In the genomic region with DNA sequence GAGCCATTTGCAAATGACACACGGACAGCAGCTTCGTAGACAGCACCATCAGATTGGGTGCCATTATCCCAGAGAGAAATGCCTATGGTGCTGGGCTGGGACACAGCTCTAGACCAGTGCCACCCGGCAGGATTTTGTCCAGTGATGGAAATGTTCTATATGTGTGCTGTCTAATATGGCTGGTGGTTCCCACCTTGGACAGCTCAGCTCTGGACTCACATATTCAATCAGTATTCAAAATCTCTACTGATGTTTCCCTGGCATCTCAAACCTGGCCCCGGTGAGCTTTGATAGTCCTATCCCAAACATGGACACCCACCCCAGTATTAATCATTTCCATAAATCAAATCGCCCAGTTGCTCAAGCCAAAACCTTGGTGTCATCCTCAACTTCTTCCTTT, we compare ENCODE assay signal across 31 cellular contexts. TPM values are rescaled to one million over a fixed set of nuclear protein-coding genes. Genes with fewer than 3 reads are reported as not detected.
"Had no signal": no experiment of that assay in that cellular context is flagged by ENCODE, and none has a peak within 500 bp of the region (broad histone marks: within the 10 kb centered on the region; RNA-seq: fewer than 3 reads in every experiment).

No MANE protein-coding gene starts in this region.

- H3K27me3 Mint-ChIP-seq: activated naive CD8-positive, alpha-beta T cell treated with anti-CD3 and anti-CD28 coated beads, Interleukin-2, amount 10 ng/mL, durations not matched to agents 7 days and 5 days had no signal

- H3K4me1 ChIP-seq: body of pancreas, breast epithelium had no signal

- DNase-seq: activated CD4-positive, alpha-beta T cell treated with anti-CD3 and anti-CD28 coated beads, Interleukin-2, amount 10 ng/mL, durations not matched to agents 24 days and 14 days; activated CD4-positive, alpha-beta T cell treated with anti-CD3 and anti-CD28 coated beads, Interleukin-2, amount 50 U/mL, for 4 hours; activated CD8-positive, alpha-beta T cell treated with anti-CD3 and anti-CD28 coated beads for 36 hours; activated effector memory CD4-positive, alpha-beta T cell treated with anti-CD3 and anti-CD28 coated beads, Interleukin-2, amount 50 U/mL, for 16 hours; activated naive CD4-positive, alpha-beta T cell; activated naive CD8-positive, alpha-beta T cell treated with anti-CD3 and anti-CD28 coated beads, Interleukin-2, amount 10 ng/mL, durations not matched to agents 7 days and 5 days; activated T-cell treated with anti-CD3 and anti-CD28 coated beads, Interleukin-2, amount 50 U/mL, for 1 hour; activated T-cell treated with anti-CD3 and anti-CD28 coated beads, Interleukin-2, amount 50 U/mL, for 72 hours; amygdala; body of pancreas; central memory CD4-positive, alpha-beta T cell; NCI-H1092 treated with DMSO at 0.1 percent for 48 hours; NCI-H1417 treated with DMSO at 0.1 percent for 48 hours; NCI-H187 treated with DMSO at 0.1 percent for 48 hours; NCI-H2081; NCI-H2171 treated with DMSO at 0.1 percent for 48 hours; NCI-H226; NCI-H446 treated with DMSO at 0.1 percent for 48 hours; NCI-H524; SHP77; SJCRH30; SW 1271; T1000 had no signal

- H3K27ac Mint-ChIP-seq: activated CD4-positive, alpha-beta T cell treated with anti-CD3 and anti-CD28 coated beads, Interleukin-2, amount 10 ng/mL, durations not matched to agents 24 days and 14 days; activated CD8-positive, alpha-beta T cell treated with anti-CD3 and anti-CD28 coated beads for 36 hours; activated naive CD4-positive, alpha-beta T cell treated with anti-CD3 and anti-CD28 coated beads, Interleukin-2, amount 50 U/mL, for 24 hours; activated naive CD8-positive, alpha-beta T cell treated with anti-CD3 and anti-CD28 coated beads, Interleukin-2, amount 10 ng/mL, durations not matched to agents 7 days and 5 days; activated T-cell treated with anti-CD3 and anti-CD28 coated beads, Interleukin-2, amount 50 U/mL, for 72 hours; activated T-helper 17 cell treated with anti-CD3 and anti-CD28 coated beads, Interleukin-2, amount 50 U/mL, for 72 hours had no signal

- H3K27ac ChIP-seq: body of pancreas, breast epithelium, KMS-11, SJCRH30 had no signal

- H3K4me3 Mint-ChIP-seq: activated CD4-positive, alpha-beta T cell treated with anti-CD3 and anti-CD28 coated beads, Interleukin-2, amount 10 ng/mL, durations not matched to agents 24 days and 14 days; activated CD8-positive, alpha-beta T cell treated with anti-CD3 and anti-CD28 coated beads for 36 hours; activated naive CD4-positive, alpha-beta T cell treated with anti-CD3 and anti-CD28 coated beads, Interleukin-2, amount 50 U/mL, for 24 hours; activated naive CD8-positive, alpha-beta T cell treated with anti-CD3 and anti-CD28 coated beads, Interleukin-2, amount 10 ng/mL, durations not matched to agents 7 days and 5 days; activated T-cell treated with anti-CD3 and anti-CD28 coated beads, Interleukin-2, amount 50 U/mL, for 72 hours; activated T-helper 17 cell treated with anti-CD3 and anti-CD28 coated beads, Interleukin-2, amount 50 U/mL, for 72 hours had no signal

- H3K4me3 ChIP-seq: body of pancreas, breast epithelium, SJCRH30 had no signal

- H3K4me2 ChIP-seq: KMS-11 had no signal

- H3K9ac ChIP-seq: KMS-11 had no signal

- H3K9me3 Mint-ChIP-seq: activated CD4-positive, alpha-beta T cell treated with anti-CD3 and anti-CD28 coated beads, Interleukin-2, amount 10 ng/mL, durations not matched to agents 24 days and 14 days; activated CD8-positive, alpha-beta T cell treated with anti-CD3 and anti-CD28 coated beads for 36 hours; activated naive CD4-positive, alpha-beta T cell treated with anti-CD3 and anti-CD28 coated beads, Interleukin-2, amount 50 U/mL, for 24 hours; activated naive CD8-positive, alpha-beta T cell treated with anti-CD3 and anti-CD28 coated beads, Interleukin-2, amount 10 ng/mL, durations not matched to agents 7 days and 5 days; activated T-cell treated with anti-CD3 and anti-CD28 coated beads, Interleukin-2, amount 50 U/mL, for 72 hours; activated T-helper 17 cell treated with anti-CD3 and anti-CD28 coated beads, Interleukin-2, amount 50 U/mL, for 72 hours had no signal

- H3K36me3 Mint-ChIP-seq: activated naive CD4-positive, alpha-beta T cell treated with anti-CD3 and anti-CD28 coated beads, Interleukin-2, amount 50 U/mL, for 24 hours; activated naive CD8-positive, alpha-beta T cell treated with anti-CD3 and anti-CD28 coated beads, Interleukin-2, amount 10 ng/mL, durations not matched to agents 7 days and 5 days had no signal

- H3K36me3 ChIP-seq: breast epithelium, SJCRH30 had no signal

- H3K27me3 ChIP-seq: body of pancreas, breast epithelium, SJCRH30 had no signal

- FAIRE-seq: astrocyte had no signal

- H3K4me1 Mint-ChIP-seq: activated CD4-positive, alpha-beta T cell treated with anti-CD3 and anti-CD28 coated beads, Interleukin-2, amount 10 ng/mL, durations not matched to agents 24 days and 14 days; activated naive CD4-positive, alpha-beta T cell treated with anti-CD3 and anti-CD28 coated beads, Interleukin-2, amount 50 U/mL, for 24 hours; activated naive CD8-positive, alpha-beta T cell treated with anti-CD3 and anti-CD28 coated beads, Interleukin-2, amount 10 ng/mL, durations not matched to agents 7 days and 5 days; activated T-helper 17 cell treated with anti-CD3 and anti-CD28 coated beads, Interleukin-2, amount 50 U/mL, for 72 hours had no signal

- H3K9me3 ChIP-seq: body of pancreas, breast epithelium, SJCRH30 had no signal

RNA-seq across cellular contexts. Expression of a gene that starts 23.0 kb away (rescaled TPM):
- total RNA-seq: activated CD4-positive, alpha-beta T cell treated with anti-CD3 and anti-CD28 coated beads, Interleukin-2, amount 10 ng/mL, durations not matched to agents 24 days and 14 days; activated CD8-positive, alpha-beta memory T cell treated with anti-CD3 and anti-CD28 coated beads for 36 hours; activated CD8-positive, alpha-beta T cell treated with anti-CD3 and anti-CD28 coated beads for 36 hours; activated naive CD8-positive, alpha-beta T cell treated with anti-CD3 and anti-CD28 coated beads, Interleukin-2, amount 10 ng/mL, durations not matched to agents 7 days and 5 days; activated T-cell treated with anti-CD3 and anti-CD28 coated beads, Interleukin-2, amount 50 U/mL, for 72 hours; M059J; RPMI7951; SJCRH30 had no signal

RNA-seq across cellular contexts. Expression of a gene that starts 51.0 kb away (rescaled TPM):
- total RNA-seq: SJCRH30 had no signal
